8 cellular contexts compared by ENCODE assay signal in the genomic region with DNA sequence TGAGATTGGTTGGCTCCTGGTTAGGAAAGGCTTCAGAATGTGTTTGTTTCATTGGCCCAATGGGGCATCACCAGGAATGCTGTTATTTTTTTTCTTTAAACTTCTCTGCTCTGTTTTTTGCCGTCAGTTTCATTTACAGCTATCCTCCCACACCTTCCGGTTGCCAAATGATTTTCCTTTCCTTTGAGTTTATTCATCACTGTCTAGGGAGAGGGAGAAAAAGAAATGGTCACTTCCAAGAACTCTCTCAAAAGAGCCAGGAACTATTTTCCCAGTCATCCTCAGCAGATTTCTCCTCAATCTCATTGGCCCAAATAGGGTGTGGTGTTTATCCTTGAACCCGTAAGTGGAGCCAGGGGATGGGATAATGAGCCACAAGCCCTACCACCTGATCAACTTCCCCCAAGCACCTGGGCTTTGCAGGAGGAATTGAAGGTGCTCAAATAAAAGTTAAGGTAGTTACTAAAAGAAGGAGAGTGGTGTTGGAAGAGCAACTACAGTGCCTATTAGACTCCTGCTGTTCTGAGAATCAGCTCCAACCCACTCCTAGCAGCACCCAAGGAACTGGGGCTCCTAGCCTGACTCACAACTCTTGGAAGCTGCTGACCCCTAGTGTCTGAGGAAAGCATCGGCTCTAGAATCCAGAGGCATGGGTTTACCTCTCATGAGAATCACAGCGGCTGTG. TPM values are rescaled to one million over a fixed set of nuclear protein-coding genes. Genes with fewer than 3 reads are reported as not detected.
DNase-seq lines count a peak whose midpoint lies in the region; ATAC-seq and TF ChIP-seq lines count a peak whose summit lies in the region.

No MANE protein-coding gene starts in this region.

- intact Hi-C loops in Right ventricle myocardium superior (cut with DNase I): loop anchor here (5.0 kb wide), 2 partner anchors 188 to 538 kb away; no protein-coding TSS in a partner anchor
- intact Hi-C loops in psoas muscle (cut with DNase I): loop anchor here (1.0 to 10.0 kb wide), 7 partner anchors 39 to 960 kb away; no protein-coding TSS in a partner anchor

- peaks cover 16% of the 10 kb centered on the region for H3K27me3 Mint-ChIP-seq in activated T-helper 17 cell treated with anti-CD3 and anti-CD28 coated beads, Interleukin-2, amount 50 U/mL, for 72 hours

- no peaks in the 10 kb centered on the region for H3K36me3 Mint-ChIP-seq in activated T-helper 17 cell treated with anti-CD3 and anti-CD28 coated beads, Interleukin-2, amount 50 U/mL, for 72 hours (ENCODE audit: low read depth)

- TF ChIP-seq CTCF in psoas muscle (IDR thresholded peaks at IDR 0.05): peak; percentile 88

- H3K9me3 Mint-ChIP-seq in activated T-helper 17 cell treated with anti-CD3 and anti-CD28 coated beads, Interleukin-2, amount 50 U/mL, for 72 hours: no peaks in the 10 kb centered on the region

- peak; percentile 95 for ATAC-seq in GM19452 (IDR thresholded peaks at IDR 0.05; ENCODE audit: unreplicated experiment)
- ATAC-seq in HG03378 (IDR thresholded peaks at IDR 0.05; ENCODE audit: unreplicated experiment): peak; percentile 97
- ATAC-seq in activated T-helper 17 cell treated with anti-CD3 and anti-CD28 coated beads, Interleukin-2, amount 50 U/mL, for 72 hours (replicated peaks): peak; percentile 72
- peak; percentile 93 for ATAC-seq in Right ventricle myocardium superior (ENCODE audit: poor library complexity)
- peak; percentile 86 to 95 (median 94) for ATAC-seq in psoas muscle

- H3K27me3 ChIP-seq in psoas muscle (ENCODE audit: insufficient read depth in 3 of 3, low read length in 2 of 3): no peaks in the 10 kb centered on the region

- H3K4me3 Mint-ChIP-seq in activated T-helper 17 cell treated with anti-CD3 and anti-CD28 coated beads, Interleukin-2, amount 50 U/mL, for 72 hours: no peak overlapping the region

- 33 to 35% (median 34%) methylated on average over 5 of the region's 5 CpGs for WGBS in psoas muscle, 3 donors

- H3K4me1 Mint-ChIP-seq in activated T-helper 17 cell treated with anti-CD3 and anti-CD28 coated beads, Interleukin-2, amount 50 U/mL, for 72 hours: no peaks in the 10 kb centered on the region

- no peaks in the 10 kb centered on the region for H3K9me3 ChIP-seq in psoas muscle

- DNase-seq in Daoy (ENCODE audit: low read depth): peak; percentile 90
- DNase-seq in NCI-H345 (lab: John Stamatoyannopoulos, UW): peak; percentile 75
- DNase-seq in Right ventricle myocardium superior: peak; percentile 53
- DNase-seq in psoas muscle: peak; percentile 43 to 52
- DNase-seq in stimulated activated naive CD4-positive, alpha-beta T cell treated with Interleukin-2 at 50 U/mL for 16 hours (lab: John Stamatoyannopoulos, UW): no peak

- H3K36me3 ChIP-seq in psoas muscle (ENCODE audit: insufficient read depth in 1 of 2, low read depth in 1 of 2): no peaks in the 10 kb centered on the region

- no peak overlapping the region for H3K27ac ChIP-seq in psoas muscle

- no peak overlapping the region for H3K27ac Mint-ChIP-seq in activated T-helper 17 cell treated with anti-CD3 and anti-CD28 coated beads, Interleukin-2, amount 50 U/mL, for 72 hours

- H3K4me1 ChIP-seq in psoas muscle: peaks cover 12% of the 10 kb centered on the region

- H3K4me3 ChIP-seq in psoas muscle: no peak overlapping the region

RNA-seq across cellular contexts. Expression of a gene that starts 34.8 kb away (rescaled TPM):
- total RNA-seq in Daoy (2014; rRNA removed; shearing (Covaris generic)): 2.4 and 6.7 TPM in 2 replicates
- not detected for total RNA-seq in activated T-helper 17 cell treated with anti-CD3 and anti-CD28 coated beads, Interleukin-2, amount 50 U/mL, for 72 hours
- total RNA-seq in Right ventricle myocardium superior: 56.2 TPM
- total RNA-seq in psoas muscle: 100 to 1,000 TPM in 2 of 4 donors, 10 to 100 TPM in 2; 49.1 to 206 (median 90.3) TPM
- polyA plus RNA-seq in psoas muscle: 100 to 1,000 TPM in 1 of 3 donors, 10 to 100 TPM in 2; 27.1 to 129 (median 68.6) TPM
